In the genomic region with DNA sequence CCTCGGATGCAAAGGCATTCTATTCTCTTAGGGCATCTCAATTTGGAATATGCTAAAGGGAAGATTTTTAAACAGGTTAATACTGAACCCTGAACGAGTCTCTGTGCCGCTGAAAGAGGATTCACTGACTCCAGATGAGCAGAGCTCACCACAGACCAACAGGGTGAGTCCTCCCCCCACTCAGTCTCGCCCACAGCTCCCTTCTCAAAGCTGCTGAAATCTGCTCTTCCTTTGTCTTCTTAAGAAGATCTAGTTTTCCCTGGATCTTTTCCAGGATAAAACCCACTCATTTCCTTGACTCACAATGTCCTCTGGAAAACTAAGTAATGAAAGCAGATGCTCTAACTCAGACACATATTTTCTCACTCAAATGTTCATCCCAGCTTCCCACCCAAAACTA, we compare ENCODE assay signal across 1 cellular context.
TF ChIP-seq lines count a peak whose summit lies in the region.

No MANE protein-coding gene starts in this region.

TF ChIP-seq in HepG2, 621 proteins besides CTCF, POLR2A, EP300 and RAD21 (continued from another document):
- TF ChIP-seq, protein P1, sequence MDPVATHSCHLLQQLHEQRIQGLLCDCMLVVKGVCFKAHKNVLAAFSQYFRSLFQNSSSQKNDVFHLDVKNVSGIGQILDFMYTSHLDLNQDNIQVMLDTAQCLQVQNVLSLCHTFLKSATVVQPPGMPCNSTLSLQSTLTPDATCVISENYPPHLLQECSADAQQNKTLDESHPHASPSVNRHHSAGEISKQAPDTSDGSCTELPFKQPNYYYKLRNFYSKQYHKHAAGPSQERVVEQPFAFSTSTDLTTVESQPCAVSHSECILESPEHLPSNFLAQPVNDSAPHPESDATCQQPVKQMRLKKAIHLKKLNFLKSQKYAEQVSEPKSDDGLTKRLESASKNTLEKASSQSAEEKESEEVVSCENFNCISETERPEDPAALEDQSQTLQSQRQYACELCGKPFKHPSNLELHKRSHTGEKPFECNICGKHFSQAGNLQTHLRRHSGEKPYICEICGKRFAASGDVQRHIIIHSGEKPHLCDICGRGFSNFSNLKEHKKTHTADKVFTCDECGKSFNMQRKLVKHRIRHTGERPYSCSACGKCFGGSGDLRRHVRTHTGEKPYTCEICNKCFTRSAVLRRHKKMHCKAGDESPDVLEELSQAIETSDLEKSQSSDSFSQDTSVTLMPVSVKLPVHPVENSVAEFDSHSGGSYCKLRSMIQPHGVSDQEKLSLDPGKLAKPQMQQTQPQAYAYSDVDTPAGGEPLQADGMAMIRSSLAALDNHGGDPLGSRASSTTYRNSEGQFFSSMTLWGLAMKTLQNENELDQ (CRISPR knock-in tag; IDR thresholded peaks at IDR 0.05; ENCODE audit: borderline replicate concordance), result no peak
- no peak for TF ChIP-seq ZNF451 (CRISPR knock-in tag; IDR thresholded peaks at IDR 0.05)
- TF ChIP-seq, protein P2, sequence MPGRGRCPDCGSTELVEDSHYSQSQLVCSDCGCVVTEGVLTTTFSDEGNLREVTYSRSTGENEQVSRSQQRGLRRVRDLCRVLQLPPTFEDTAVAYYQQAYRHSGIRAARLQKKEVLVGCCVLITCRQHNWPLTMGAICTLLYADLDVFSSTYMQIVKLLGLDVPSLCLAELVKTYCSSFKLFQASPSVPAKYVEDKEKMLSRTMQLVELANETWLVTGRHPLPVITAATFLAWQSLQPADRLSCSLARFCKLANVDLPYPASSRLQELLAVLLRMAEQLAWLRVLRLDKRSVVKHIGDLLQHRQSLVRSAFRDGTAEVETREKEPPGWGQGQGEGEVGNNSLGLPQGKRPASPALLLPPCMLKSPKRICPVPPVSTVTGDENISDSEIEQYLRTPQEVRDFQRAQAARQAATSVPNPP (CRISPR knock-in tag; IDR thresholded peaks at IDR 0.05), result no peak
